In genomic region chr6:150144294-150144868, GRCh38 we compare ENCODE assay signal across 11 cellular contexts. TPM values are rescaled to one million over a fixed set of nuclear protein-coding genes. Genes with fewer than 3 reads are reported as not detected.
DNase-seq lines count a peak whose midpoint lies in the region; ATAC-seq lines count a peak whose summit lies in the region.
"Had no signal": no experiment of that assay in that cellular context is flagged by ENCODE, and none has a peak within 500 bp of the region (broad histone marks: within the 10 kb centered on the region; RNA-seq: fewer than 3 reads in every experiment).

No MANE protein-coding gene starts in this region.

- H3K27ac ChIP-seq in BLaER1 (no peak overlapping the region), HUES64 (ENCODE audit: low read depth, low read length) (no peak overlapping the region), ectodermal cell (ENCODE audit: insufficient read depth, low read depth, low read length, poor library complexity, severe bottlenecking) (no peak overlapping the region)

- H3K27me3 Mint-ChIP-seq in naive B cell = peaks cover 57 to 85% (median 60%) of the 10 kb centered on the region in 3 donors
- H3K27me3 Mint-ChIP-seq in activated CD4-positive, alpha-beta T cell treated with anti-CD3 and anti-CD28 coated beads, Interleukin-2, amount 10 ng/mL, durations not matched to agents 7 days and 5 days = peaks cover 64% of the 10 kb centered on the region

- H3K9me3 Mint-ChIP-seq in naive B cell = peaks cover 0 to 2% (median 0%) of the 10 kb centered on the region in 7 donors
- H3K9me3 Mint-ChIP-seq in activated CD4-positive, alpha-beta T cell treated with anti-CD3 and anti-CD28 coated beads, Interleukin-2, amount 10 ng/mL, durations not matched to agents 7 days and 5 days = no peaks in the 10 kb centered on the region

- CTCF ChIA-PET in activated CD4-positive, alpha-beta T cell treated with anti-CD3 and anti-CD28 coated beads, Interleukin-2, amount 10 ng/mL, durations not matched to agents 7 days and 5 days (lab: Charles Lee) = interaction anchor here (0.8 to 2.0 kb wide), 3 partner anchors 9 to 73 kb away, joined by 3 to 7 read pairs (median 4); no protein-coding TSS in a partner anchor

- POLR2A ChIA-PET in activated CD4-positive, alpha-beta T cell treated with anti-CD3 and anti-CD28 coated beads, Interleukin-2, amount 10 ng/mL, durations not matched to agents 7 days and 5 days (lab: Charles Lee) = no interaction called here

- ATAC-seq in naive B cell (ENCODE audit: low read depth in 2 of 2) (no peak), GM19324 (IDR thresholded peaks at IDR 0.05; ENCODE audit: low FRiP score, unreplicated experiment) (no peak)

- 35% methylated on average over 4 of the region's 6 CpGs for WGBS in HUES64
- WGBS in ectodermal cell, 2 experiments = 18 to 32% methylated on average over 5 of the region's 6 CpGs

- H3K4me3 Mint-ChIP-seq in naive B cell = peak overlapping the region; percentile 59 to 83 (median 75)
- H3K4me3 Mint-ChIP-seq in activated CD4-positive, alpha-beta T cell treated with anti-CD3 and anti-CD28 coated beads, Interleukin-2, amount 10 ng/mL, durations not matched to agents 7 days and 5 days = no peak overlapping the region

- H3K9me3 ChIP-seq in BLaER1 = no peaks in the 10 kb centered on the region
- no peaks in the 10 kb centered on the region for H3K9me3 ChIP-seq in HUES64 (ENCODE audit: insufficient read depth, low read depth, low read length)
- no peaks in the 10 kb centered on the region for H3K9me3 ChIP-seq in ectodermal cell (ENCODE audit: control insufficient read depth, low read length)

- H3K4me1 ChIP-seq in BLaER1 (peaks cover 64% of the 10 kb centered on the region), HUES64 (ENCODE audit: insufficient read depth, low read length) (peaks cover 5% of the 10 kb centered on the region; the same call in 1 of the 2 replicates), ectodermal cell (ENCODE audit: control insufficient read depth, insufficient read depth, low read length) (no peaks in the 10 kb centered on the region)

- DNase-seq in naive B cell (no peak), cerebellum (ENCODE audit: low spot score) (no peak)
- DNase-seq in activated CD4-positive, alpha-beta T cell treated with anti-CD3 and anti-CD28 coated beads, Interleukin-2, amount 10 ng/mL, durations not matched to agents 7 days and 5 days = no peak
- DNase-seq in stimulated activated CD4-positive, alpha-beta T cell treated with anti-CD3 and anti-CD28 coated beads, Interleukin-4, amount 100 ng/mL, for 1 hour = no peak
- DNase-seq: mesendoderm, OCI-M1 had no signal

- H4K20me1 ChIP-seq in BLaER1 = peaks cover 6% of the 10 kb centered on the region; the same call in 1 of the 2 replicates

- H3K9ac ChIP-seq in BLaER1 = peak overlapping the region; percentile 78; the same call in 1 of the 2 replicates
- H3K9ac ChIP-seq in HUES64 (ENCODE audit: low read depth, low read length) = no peak overlapping the region

- H3K36me3 ChIP-seq in BLaER1 (no peaks in the 10 kb centered on the region), HUES64 (ENCODE audit: insufficient read depth, low read length) (no peaks in the 10 kb centered on the region), ectodermal cell (ENCODE audit: control insufficient read depth, insufficient read depth, low read length) (no peaks in the 10 kb centered on the region)

- peak overlapping the region; percentile 79 for H3K4me3 ChIP-seq in BLaER1
- peak overlapping the region; percentile 62 for H3K4me3 ChIP-seq in HUES64 (ENCODE audit: low read length)
- peak overlapping the region; percentile 46 for H3K4me3 ChIP-seq in ectodermal cell (ENCODE audit: insufficient read depth, low read depth, low read length)

- no peak overlapping the region for H3K27ac Mint-ChIP-seq in naive B cell
- no peak overlapping the region for H3K27ac Mint-ChIP-seq in activated CD4-positive, alpha-beta T cell treated with anti-CD3 and anti-CD28 coated beads, Interleukin-2, amount 10 ng/mL, durations not matched to agents 7 days and 5 days

- H3K4me1 Mint-ChIP-seq in naive B cell = peaks cover 22 to 30% (median 26%) of the 10 kb centered on the region in 3 donors
- H3K4me1 Mint-ChIP-seq in activated CD4-positive, alpha-beta T cell treated with anti-CD3 and anti-CD28 coated beads, Interleukin-2, amount 10 ng/mL, durations not matched to agents 7 days and 5 days = peaks cover 12% of the 10 kb centered on the region

- no peaks in the 10 kb centered on the region for H3K36me3 Mint-ChIP-seq in naive B cell
- no peaks in the 10 kb centered on the region for H3K36me3 Mint-ChIP-seq in activated CD4-positive, alpha-beta T cell treated with anti-CD3 and anti-CD28 coated beads, Interleukin-2, amount 10 ng/mL, durations not matched to agents 7 days and 5 days (ENCODE audit: low read depth)

- H3K27me3 ChIP-seq in BLaER1 (peaks cover 32% of the 10 kb centered on the region), HUES64 (ENCODE audit: insufficient read depth, low read length) (peaks cover 86% of the 10 kb centered on the region), ectodermal cell (ENCODE audit: control insufficient read depth, insufficient read depth, low read length, poor library complexity, severe bottlenecking) (peaks cover 63% of the 10 kb centered on the region)

- peak overlapping the region; percentile 98 for H3K4me2 ChIP-seq in BLaER1

RNA-seq across cellular contexts. Expression of gene PPP1R14C, which starts 1.5 kb away (rescaled TPM):
- polyA plus RNA-seq in HUES64 (2013, experiment 1 of 2) = 5.6 TPM
- polyA plus RNA-seq in HUES64 (2013, experiment 2 of 2) = 11.0 TPM
- 5.6 TPM for polyA plus RNA-seq in ectodermal cell (2013, experiment 1 of 4)
- polyA plus RNA-seq in ectodermal cell (2013, experiment 2 of 4) = 4.4 TPM
- polyA plus RNA-seq in ectodermal cell (2013, experiment 3 of 4) = 8.0 TPM
- 7.8 TPM for polyA plus RNA-seq in ectodermal cell (2013, experiment 4 of 4)
- under 1 TPM in 1 of 6 donors, not detected in 5; 0.22 TPM for polyA plus RNA-seq in naive B cell (ENCODE audit: low read depth in 6 of 6)
- total RNA-seq in cerebellum = 30.2 TPM
- not detected for total RNA-seq in activated CD4-positive, alpha-beta T cell treated with anti-CD3 and anti-CD28 coated beads, Interleukin-2, amount 10 ng/mL, durations not matched to agents 7 days and 5 days
- total RNA-seq: dermis microvascular lymphatic vessel endothelial cell had no signal

Comparison
In these comparisons a context has a peak if more than half of its experiments do, and no peak if none do; other contexts are left out.
1. RNA of gene PPP1R14C, which starts 1.5 kb away (total RNA-seq): 30.2 TPM in cerebellum (single experiment); not detected in activated CD4-positive, alpha-beta T cell treated with anti-CD3 and anti-CD28 coated beads, Interleukin-2, amount 10 ng/mL, durations not matched to agents 7 days and 5 days; every median in the first group is over 10 times any median in the second.
2. Peak in every context shown above with its lines, with median percentiles within 50 percentile points of each other: H3K4me3 ChIP-seq.